In genomic region chr1:57881696-57882095, GRCh38 we compare ENCODE assay signal across 15 cellular contexts.
A peak's percentile ranks its signal among the peaks of the same experiment; 100 is the strongest.
DNase-seq lines count a peak whose midpoint lies in the region; ATAC-seq and TF ChIP-seq lines count a peak whose summit lies in the region.
"Had no signal": no experiment of that assay in that cellular context is flagged by ENCODE, and none has a peak within 500 bp of the region (broad histone marks: within the 10 kb centered on the region; RNA-seq: fewer than 3 reads in every experiment).

No MANE protein-coding gene starts in this region.

- no peak overlapping the region for H2AK5ac ChIP-seq in neuronal stem cell (ENCODE audit: low read depth, low read length)

- no peak overlapping the region for H3K4me3 Mint-ChIP-seq in brain
- H3K4me3 Mint-ChIP-seq in CD8-positive, alpha-beta T cell = no peak overlapping the region
- H3K4me3 Mint-ChIP-seq: CD4-positive, CD25-positive, alpha-beta regulatory T cell; IgD-negative memory B cell had no signal

- no peak overlapping the region for H4K8ac ChIP-seq in neuronal stem cell (ENCODE audit: low read depth, low read length)

- no peaks in the 10 kb centered on the region for H3K9me2 ChIP-seq in neural cell (ENCODE audit: insufficient read depth, low read length)

- intact Hi-C loops in CD8-positive, alpha-beta T cell (cut with DNase I, micrococcal nuclease) = no loop called here

- H3K27ac ChIP-seq in neural cell (ENCODE audit: low read length) (peak overlapping the region; percentile 17), neuronal stem cell (replicated peaks; ENCODE audit: low read length) (peak overlapping the region; percentile 61)
- H3K27ac ChIP-seq in CD8-positive, alpha-beta T cell (ENCODE audit: low read depth, low read length) = no peak overlapping the region
- H3K27ac ChIP-seq: GM23248 had no signal

- no peaks in the 10 kb centered on the region for H3F3A ChIP-seq in neural cell (ENCODE audit: insufficient read depth, low read length, poor library complexity, severe bottlenecking)

- no peak for DNase-seq in neuronal stem cell (ENCODE audit: low spot score)
- DNase-seq in CD8-positive, alpha-beta T cell = no peak
- DNase-seq: ACHN; BE2C; C1 segment of cervical spinal cord; Caco-2; CD4-positive, CD25-positive, alpha-beta regulatory T cell; GDM1; GM23248 had no signal

- H3K18ac ChIP-seq in neuronal stem cell (ENCODE audit: low read length) = no peak overlapping the region

- H3K27me3 ChIP-seq in neural cell (ENCODE audit: insufficient read depth, low read depth, low read length) (no peaks in the 10 kb centered on the region), neuronal stem cell (ENCODE audit: control insufficient read depth in 3 of 3, insufficient read depth in 3 of 3, low read depth in 1 of 3, low read length in 3 of 3) (no peaks in the 10 kb centered on the region)
- H3K27me3 ChIP-seq in CD8-positive, alpha-beta T cell (ENCODE audit: insufficient read depth, low read length) = no peaks in the 10 kb centered on the region
- H3K27me3 ChIP-seq: BE2C had no signal

- H2BK12ac ChIP-seq in neuronal stem cell (ENCODE audit: low read length) = no peak overlapping the region

- no peak overlapping the region for H3K14ac ChIP-seq in neuronal stem cell (ENCODE audit: low read length)

- H3K36me3 Mint-ChIP-seq in brain = no peaks in the 10 kb centered on the region
- H3K36me3 Mint-ChIP-seq in CD8-positive, alpha-beta T cell = no peaks in the 10 kb centered on the region
- H3K36me3 Mint-ChIP-seq: CD4-positive, CD25-positive, alpha-beta regulatory T cell; IgD-negative memory B cell had no signal

- H3K79me1 ChIP-seq in neuronal stem cell (ENCODE audit: low read depth, low read length) = no peaks in the 10 kb centered on the region

- CTCF ChIA-PET in CD8-positive, alpha-beta T cell (lab: Charles Lee) = no interaction called here

- H3K4ac ChIP-seq in neuronal stem cell (ENCODE audit: low read length) = no peak overlapping the region

- no peak overlapping the region for H3K9ac ChIP-seq in neural cell (ENCODE audit: low read length)
- H3K9ac ChIP-seq in neuronal stem cell (ENCODE audit: low read depth, low read length, poor library complexity) = no peak overlapping the region
- H3K9ac ChIP-seq: GM23248 had no signal

- no peak overlapping the region for H2BK5ac ChIP-seq in neuronal stem cell (ENCODE audit: low read length)

- no peaks in the 10 kb centered on the region for H3K36me3 ChIP-seq in neural cell (ENCODE audit: insufficient read depth, low read length)
- no peaks in the 10 kb centered on the region for H3K36me3 ChIP-seq in neuronal stem cell (replicated peaks in 1 of 2; ENCODE audit: control insufficient read depth in 2 of 2, insufficient read depth in 2 of 2, low read length in 2 of 2)
- no peaks in the 10 kb centered on the region for H3K36me3 ChIP-seq in CD8-positive, alpha-beta T cell (ENCODE audit: insufficient read depth, low read length)
- H3K36me3 ChIP-seq: BE2C, HAP-1 had no signal

- TF ChIP-seq RAD21 in neural cell (conservative IDR thresholded peaks at IDR 0.05) = no peak

- WGBS in neuronal stem cell (ENCODE audit: extremely low coverage in 2 of 2, insufficient read length in 2 of 2, insufficient replicate concordance in 1 of 2), 2 donors = no CpG with 5 or more reads among the region's 2 CpGs

- POLR2A ChIA-PET in CD8-positive, alpha-beta T cell (lab: Charles Lee) = no interaction called here

- TF ChIP-seq EP300 in neural cell (conservative IDR thresholded peaks at IDR 0.05; ENCODE audit: poor library complexity, severe bottlenecking) = no peak

- no peaks in the 10 kb centered on the region for H4K20me1 ChIP-seq in neural cell (ENCODE audit: insufficient read depth)

- no peak overlapping the region for H4K91ac ChIP-seq in neuronal stem cell (ENCODE audit: low read depth, low read length, poor library complexity)

- H2BK120ac ChIP-seq in neuronal stem cell (ENCODE audit: low read depth, low read length) = no peak overlapping the region

- H3K4me2 ChIP-seq in neural cell (ENCODE audit: low read length) = no peak overlapping the region
- no peak overlapping the region for H3K4me2 ChIP-seq in neuronal stem cell (ENCODE audit: insufficient read depth, low read length, poor library complexity, severe bottlenecking)

- H3K27me3 Mint-ChIP-seq in brain = peaks cover 22% of the 10 kb centered on the region
- H3K27me3 Mint-ChIP-seq in CD8-positive, alpha-beta T cell (ENCODE audit: low read depth) = peaks cover 5% of the 10 kb centered on the region
- H3K27me3 Mint-ChIP-seq: CD4-positive, CD25-positive, alpha-beta regulatory T cell had no signal

- ATAC-seq in CD8-positive, alpha-beta T cell = no peak
- ATAC-seq in HG03378 (IDR thresholded peaks at IDR 0.05; ENCODE audit: unreplicated experiment) (no peak), HG02798 (IDR thresholded peaks at IDR 0.05; ENCODE audit: poor library complexity, unreplicated experiment) (no peak)

- no peak overlapping the region for H2BK15ac ChIP-seq in neuronal stem cell (ENCODE audit: low read length)

- H3K23ac ChIP-seq in neuronal stem cell (ENCODE audit: low read depth, low read length, poor library complexity) = no peak overlapping the region

- H3K4me3 ChIP-seq in neural cell (ENCODE audit: low read length) (peak overlapping the region; percentile 3), neuronal stem cell (ENCODE audit: low read length in 2 of 2) (no peak overlapping the region)
- H3K4me3 ChIP-seq in CD8-positive, alpha-beta T cell (ENCODE audit: low read depth, low read length) = no peak overlapping the region
- H3K4me3 ChIP-seq: GM23248, HAP-1 had no signal

- no peak for TF ChIP-seq CTCF in brain (conservative IDR thresholded peaks at IDR 0.05)
- no peak for TF ChIP-seq CTCF in neural cell (IDR thresholded peaks at IDR 0.05; ENCODE audit: poor library complexity, severe bottlenecking)
- TF ChIP-seq CTCF in CD8-positive, alpha-beta T cell (IDR thresholded peaks at IDR 0.05) = no peak

- H2AFZ ChIP-seq in neural cell (ENCODE audit: low read depth, low read length) = no peak overlapping the region
- H2AFZ ChIP-seq in neuronal stem cell (ENCODE audit: low read length) = peak overlapping the region; percentile 72
- H2AFZ ChIP-seq: GM23248 had no signal

- peaks cover 28% of the 10 kb centered on the region for H3K4me1 Mint-ChIP-seq in brain
- no peaks in the 10 kb centered on the region for H3K4me1 Mint-ChIP-seq in CD8-positive, alpha-beta T cell (ENCODE audit: low read depth)
- H3K4me1 Mint-ChIP-seq: CD4-positive, CD25-positive, alpha-beta regulatory T cell; IgD-negative memory B cell had no signal

- H3K9me3 ChIP-seq in neural cell (ENCODE audit: low read length) (no peaks in the 10 kb centered on the region), neuronal stem cell (replicated peaks in 1 of 2; ENCODE audit: control insufficient read depth in 2 of 2, insufficient read depth in 1 of 2, low read depth in 1 of 2, low read length in 2 of 2) (no peaks in the 10 kb centered on the region)
- H3K9me3 ChIP-seq in CD8-positive, alpha-beta T cell (ENCODE audit: low read length) = no peaks in the 10 kb centered on the region
- H3K9me3 ChIP-seq: BE2C, Caco-2, HAP-1 had no signal

- peaks cover 0 to 4% (median 0%) of the 10 kb centered on the region in 5 experiments for H3K9me3 Mint-ChIP-seq in brain
- no peaks in the 10 kb centered on the region for H3K9me3 Mint-ChIP-seq in CD8-positive, alpha-beta T cell
- H3K9me3 Mint-ChIP-seq: IgD-negative memory B cell had no signal

- H3K4me1 ChIP-seq in neuronal stem cell (ENCODE audit: control insufficient read depth in 2 of 2, insufficient read depth in 1 of 2, low read depth in 1 of 2, low read length in 2 of 2) = peaks cover 8 to 23% of the 10 kb centered on the region in 2 donors
- H3K4me1 ChIP-seq in CD8-positive, alpha-beta T cell (ENCODE audit: insufficient read depth, low read length) = no peaks in the 10 kb centered on the region
- H3K4me1 ChIP-seq: BE2C, Caco-2, HAP-1 had no signal

- H3K79me2 ChIP-seq in neural cell (replicated peaks; ENCODE audit: insufficient read depth, low read length) = no peaks in the 10 kb centered on the region

- peak overlapping the region in 4 of 5 experiments; percentile 15 to 92 (median 58) for H3K27ac Mint-ChIP-seq in brain
- H3K27ac Mint-ChIP-seq in CD8-positive, alpha-beta T cell = no peak overlapping the region
- H3K27ac Mint-ChIP-seq: CD4-positive, CD25-positive, alpha-beta regulatory T cell; IgD-negative memory B cell had no signal

TF ChIP-seq in neural cell, 6 proteins besides CTCF, POLR2A, EP300 and RAD21:
- TF ChIP-seq EZH2 (IDR thresholded peaks at IDR 0.05; ENCODE audit: borderline replicate concordance, insufficient read depth, low read length, poor library complexity, severe bottlenecking) (no peak), SMC3 (conservative IDR thresholded peaks at IDR 0.05; ENCODE audit: poor library complexity) (no peak)
